9 cellular contexts compared by ENCODE assay signal in genomic region chr2:18520605-18521031, GRCh38. TPM values are rescaled to one million over a fixed set of nuclear protein-coding genes. Genes with fewer than 3 reads are reported as not detected.
DNase-seq lines count a peak whose midpoint lies in the region; ATAC-seq and TF ChIP-seq lines count a peak whose summit lies in the region.
"Had no signal": no experiment of that assay in that cellular context is flagged by ENCODE, and none has a peak within 500 bp of the region (broad histone marks: within the 10 kb centered on the region; RNA-seq: fewer than 3 reads in every experiment).

No MANE protein-coding gene starts in this region.

- H3K9me3 ChIP-seq in adipocyte (ENCODE audit: control insufficient read depth, low read length), result no peaks in the 10 kb centered on the region
- H3K9me3 ChIP-seq in aorta (ENCODE audit: control insufficient read depth, low read length), result no peaks in the 10 kb centered on the region

- WGBS in aorta, 2 donors, result 0 to 6% methylated on average over 5 of the region's 5 CpGs

- H3K36me3 ChIP-seq in adipocyte (ENCODE audit: control insufficient read depth, insufficient read depth, low read length, severe bottlenecking) (no peaks in the 10 kb centered on the region), aorta (ENCODE audit: control insufficient read depth in 1 of 2, insufficient read depth in 2 of 2, low read length in 1 of 2) (no peaks in the 10 kb centered on the region)

- peaks cover 37% of the 10 kb centered on the region for H3K4me1 ChIP-seq in adipocyte (ENCODE audit: control insufficient read depth, insufficient read depth, low read length)
- H3K4me1 ChIP-seq in aorta (ENCODE audit: control insufficient read depth in 1 of 2, insufficient read depth in 2 of 2, low read length in 2 of 2), result peaks cover 3 to 6% of the 10 kb centered on the region in 2 donors

- peak; percentile 89 for TF ChIP-seq CTCF in GM12864 (IDR thresholded peaks at IDR 0.05; ENCODE audit: low read depth, low read length, missing control alignments)
- peak; percentile 91 for TF ChIP-seq CTCF in HFF-Myc (IDR thresholded peaks at IDR 0.05; ENCODE audit: low read depth, low read length, missing control alignments)

- H3K27me3 ChIP-seq in adipocyte (replicated peaks; ENCODE audit: control insufficient read depth, insufficient read depth, low read length) (no peaks in the 10 kb centered on the region), aorta (ENCODE audit: control insufficient read depth in 1 of 2, insufficient read depth in 2 of 2, low read length in 1 of 2) (no peaks in the 10 kb centered on the region)

- intact Hi-C loops in left cardiac atrium (cut with DNase I), result loop anchor here in 1 of 2 donors (2.0 to 5.0 kb wide), 2 partner anchors 222 to 1342 kb away; no protein-coding TSS in a partner anchor
- intact Hi-C loops in aorta (cut with DNase I), result loop anchor here (2.0 to 10.0 kb wide), 7 partner anchors 37 to 1344 kb away; no protein-coding TSS in a partner anchor

- H3K27ac ChIP-seq in aorta (ENCODE audit: low read depth in 1 of 2, low read length in 2 of 2), result peak overlapping the region in 1 of 2 donors; percentile 17

- DNase-seq in GM12864 (ENCODE audit: low read depth) (no peak), HFF-Myc (ENCODE audit: extremely low read depth, low read depth) (peak; percentile 62), NCI-H1092 treated with DMSO at 0.1 percent for 48 hours (lab: John Stamatoyannopoulos, UW) (peak; percentile 55), SW480 (ENCODE audit: low spot score) (peak; percentile 64), adipocyte (ENCODE audit: low read depth) (peak; percentile 92), left cardiac atrium (peak; percentile 86), putamen (ENCODE audit: low spot score) (peak; percentile 72), aorta (peak; percentile 87 to 97)

- ATAC-seq in left cardiac atrium, result peak; percentile 83 to 84
- peak; percentile 92 for ATAC-seq in aorta (ENCODE audit: low FRiP score)

- H3K4me3 ChIP-seq in GM12864 (ENCODE audit: low read depth, low read length), result no peak overlapping the region
- no peak overlapping the region for H3K4me3 ChIP-seq in HFF-Myc (replicated peaks; ENCODE audit: low read depth, low read length)
- H3K4me3 ChIP-seq in adipocyte (ENCODE audit: low read length), result no peak overlapping the region
- no peak overlapping the region for H3K4me3 ChIP-seq in aorta (ENCODE audit: low read length in 2 of 2)
- H3K4me3 ChIP-seq: skin epidermis had no signal

- peak overlapping the region; percentile 72 for H3K9ac ChIP-seq in adipocyte (ENCODE audit: low read length)

RNA-seq across cellular contexts. Expression of gene RDH14, which starts 39.8 kb away (rescaled TPM):
- total RNA-seq in left cardiac atrium (10 to 100 TPM; 35.7 to 39.5 TPM), aorta (10 to 100 TPM; 23.8 to 24.1 TPM)
- 10 to 100 TPM; 10.8 to 32.3 TPM for polyA plus RNA-seq in aorta
